ENCODE assay signal across 21 cellular contexts in the genomic region with DNA sequence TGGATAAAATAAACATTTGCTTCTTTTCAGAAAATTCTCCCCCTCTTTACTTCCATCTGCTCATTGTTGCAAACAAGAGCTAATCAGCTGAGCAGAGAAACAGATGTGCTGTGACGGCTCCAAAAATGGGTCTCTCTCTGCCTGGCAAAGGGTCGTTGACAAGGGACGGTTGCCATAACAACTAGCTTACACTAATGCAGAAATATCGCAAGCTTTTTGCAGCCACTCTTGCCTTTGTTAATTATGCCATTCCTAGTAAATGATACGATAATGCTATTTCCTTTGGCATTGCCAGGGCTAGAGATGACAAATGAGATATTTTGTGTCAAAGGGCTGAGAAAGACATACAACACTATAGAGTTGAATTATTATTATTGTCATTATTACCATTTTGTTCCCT. TPM values are rescaled to one million over a fixed set of nuclear protein-coding genes. Genes with fewer than 3 reads are reported as not detected.
DNase-seq lines count a peak whose midpoint lies in the region; ATAC-seq and TF ChIP-seq lines count a peak whose summit lies in the region.
"Had no signal": no experiment of that assay in that cellular context is flagged by ENCODE, and none has a peak within 500 bp of the region (broad histone marks: within the 10 kb centered on the region; RNA-seq: fewer than 3 reads in every experiment).

No MANE protein-coding gene starts in this region.

- no peaks in the 10 kb centered on the region for H4K20me1 ChIP-seq in MM.1S (ENCODE audit: insufficient read depth, low read length)

- peak overlapping the region in 3 of 5 experiments; percentile 3 to 46 (median 38) for H3K4me3 Mint-ChIP-seq in brain
- H3K4me3 Mint-ChIP-seq: activated CD8-positive, alpha-beta T cell treated with anti-CD3 and anti-CD28 coated beads for 36 hours; activated T-helper 1 cell treated with anti-CD3 and anti-CD28 coated beads, Interleukin-12 subunit alpha, Interleukin-12 subunit beta, Interleukin-2, Interleukin-4 antibody, amounts not matched to agents 30 ng/mL and 10 ng/mL and 1 ng/mL, durations not matched to agents 14 hours and 24 hours and 36 hours; CD14-positive monocyte; T-helper 1 cell treated with Interleukin-12 subunit alpha and Interleukin-12 subunit beta and Interleukin-4 antibody, amounts not matched to agents 30 μg/mL and 1 μg/mL, for 36 hours had no signal

- H3K9me3 Mint-ChIP-seq in brain = peaks cover 0 to 2% (median 0%) of the 10 kb centered on the region in 5 experiments
- no peaks in the 10 kb centered on the region for H3K9me3 Mint-ChIP-seq in activated naive CD4-positive, alpha-beta T cell treated with anti-CD3 and anti-CD28 coated beads, Interleukin-2, amount 50 U/mL, for 72 hours
- H3K9me3 Mint-ChIP-seq: activated CD8-positive, alpha-beta T cell treated with anti-CD3 and anti-CD28 coated beads for 36 hours; activated T-helper 1 cell treated with anti-CD3 and anti-CD28 coated beads, Interleukin-12 subunit alpha, Interleukin-12 subunit beta, Interleukin-2, Interleukin-4 antibody, amounts not matched to agents 30 ng/mL and 10 ng/mL and 1 ng/mL, durations not matched to agents 14 hours and 24 hours and 36 hours; CD14-positive monocyte; T-helper 1 cell treated with Interleukin-12 subunit alpha and Interleukin-12 subunit beta and Interleukin-4 antibody, amounts not matched to agents 30 μg/mL and 1 μg/mL, for 36 hours had no signal

- H3K79me2 ChIP-seq in MM.1S (ENCODE audit: low read length) = no peaks in the 10 kb centered on the region

- no peak overlapping the region for H3K4me2 ChIP-seq in MM.1S (ENCODE audit: low read depth, low read length)

- TF ChIP-seq CTCF in brain (conservative IDR thresholded peaks at IDR 0.05) = no peak
- TF ChIP-seq CTCF in MM.1S (IDR thresholded peaks at IDR 0.05; ENCODE audit: low read length) = no peak

- no peak overlapping the region for H3K27ac ChIP-seq in MM.1S (ENCODE audit: low read length)
- H3K27ac ChIP-seq: left ventricle myocardium inferior had no signal

- H3K4me1 Mint-ChIP-seq in brain = peaks cover 94% of the 10 kb centered on the region
- H3K4me1 Mint-ChIP-seq: CD14-positive monocyte had no signal

- no peak overlapping the region for H2AFZ ChIP-seq in MM.1S (ENCODE audit: low read length)

- no peaks in the 10 kb centered on the region for H3K9me2 ChIP-seq in MM.1S (replicated peaks; ENCODE audit: insufficient read depth, low read length)

- H3K4me1 ChIP-seq in MM.1S (ENCODE audit: low read length) = peaks cover 15% of the 10 kb centered on the region

- no peaks in the 10 kb centered on the region for H3F3A ChIP-seq in MM.1S (ENCODE audit: insufficient read depth, low read length)

- intact Hi-C loops in posterior cingulate gyrus (cut with DNase I) = no loop called here

- H3K27me3 Mint-ChIP-seq in brain = no peaks in the 10 kb centered on the region
- H3K27me3 Mint-ChIP-seq: activated CD8-positive, alpha-beta T cell treated with anti-CD3 and anti-CD28 coated beads for 36 hours had no signal

- no peaks in the 10 kb centered on the region for H3K36me3 ChIP-seq in MM.1S (replicated peaks; ENCODE audit: insufficient read depth, low read length)
- H3K36me3 ChIP-seq: left ventricle myocardium inferior had no signal

- peak; percentile 3 to 52 (median 12) for DNase-seq in NCI-H1417 (lab: John Stamatoyannopoulos, UW)
- no peak for DNase-seq in NCI-H1417 treated with DMSO at 0.1 percent for 48 hours (lab: John Stamatoyannopoulos, UW)
- peak; percentile 88 for DNase-seq in NCI-H2227 (lab: John Stamatoyannopoulos, UW; ENCODE audit: unreplicated experiment)
- DNase-seq in posterior cingulate gyrus = peak in 6 of 10 donors; percentile 14 to 85 (median 34)
- DNase-seq in MM.1S = no peak
- no peak for DNase-seq in activated naive CD4-positive, alpha-beta T cell treated with anti-CD3 and anti-CD28 coated beads, Interleukin-2, amount 50 U/mL, for 72 hours (ENCODE audit: low spot score in 2 of 2)
- DNase-seq: activated CD8-positive, alpha-beta T cell treated with anti-CD3 and anti-CD28 coated beads for 36 hours; DND-41; effector memory CD4-positive, alpha-beta T cell; Kasumi-1; left ventricle myocardium inferior; occipital lobe; SHP77; stimulated activated CD4-positive, alpha-beta T cell treated with anti-CD3 and anti-CD28 coated beads, Interleukin-1b, Interleukin-23, amount 100 ng/mL, for 48 hours had no signal

- no peak overlapping the region for H3K9ac ChIP-seq in MM.1S (ENCODE audit: low read length)

- H3K27ac Mint-ChIP-seq in brain = peak overlapping the region; percentile 38 to 96 (median 65)
- H3K27ac Mint-ChIP-seq in activated naive CD4-positive, alpha-beta T cell treated with anti-CD3 and anti-CD28 coated beads, Interleukin-2, amount 50 U/mL, for 72 hours = no peak overlapping the region
- H3K27ac Mint-ChIP-seq: activated CD8-positive, alpha-beta T cell treated with anti-CD3 and anti-CD28 coated beads for 36 hours; activated T-helper 1 cell treated with anti-CD3 and anti-CD28 coated beads, Interleukin-12 subunit alpha, Interleukin-12 subunit beta, Interleukin-2, Interleukin-4 antibody, amounts not matched to agents 30 ng/mL and 10 ng/mL and 1 ng/mL, durations not matched to agents 14 hours and 24 hours and 36 hours; CD14-positive monocyte; T-helper 1 cell treated with Interleukin-12 subunit alpha and Interleukin-12 subunit beta and Interleukin-4 antibody, amounts not matched to agents 30 μg/mL and 1 μg/mL, for 36 hours had no signal

- no peak overlapping the region for H3K4me3 ChIP-seq in MM.1S (ENCODE audit: low read length)
- H3K4me3 ChIP-seq: left ventricle myocardium inferior had no signal

- ATAC-seq in GM21619 (IDR thresholded peaks at IDR 0.05; ENCODE audit: unreplicated experiment) = no peak
- no peak for ATAC-seq in activated naive CD4-positive, alpha-beta T cell treated with anti-CD3 and anti-CD28 coated beads, Interleukin-2, amount 50 U/mL, for 72 hours
- ATAC-seq: activated CD8-positive, alpha-beta T cell treated with anti-CD3 and anti-CD28 coated beads for 36 hours; HCT116 had no signal

- no peaks in the 10 kb centered on the region for H3K9me3 ChIP-seq in MM.1S (replicated peaks; ENCODE audit: insufficient read depth, low read length)
- H3K9me3 ChIP-seq: left ventricle myocardium inferior had no signal

- peaks cover 2% of the 10 kb centered on the region for H3K36me3 Mint-ChIP-seq in brain
- no peaks in the 10 kb centered on the region for H3K36me3 Mint-ChIP-seq in activated naive CD4-positive, alpha-beta T cell treated with anti-CD3 and anti-CD28 coated beads, Interleukin-2, amount 50 U/mL, for 72 hours
- H3K36me3 Mint-ChIP-seq: CD14-positive monocyte had no signal

- H3K27me3 ChIP-seq in MM.1S (replicated peaks; ENCODE audit: insufficient read depth, low read length) = no peaks in the 10 kb centered on the region

RNA-seq across cellular contexts. Expression of a gene that starts 46.7 kb away (rescaled TPM):
- polyA plus RNA-seq in brain (ENCODE audit: insufficient read depth, low read depth, low replicate concordance) = not detected
- total RNA-seq in activated naive CD4-positive, alpha-beta T cell treated with anti-CD3 and anti-CD28 coated beads, Interleukin-2, amount 50 U/mL, for 72 hours = under 1 TPM; 0.18 to 0.27 TPM
- total RNA-seq: OCI-LY7 had no signal
- polyA plus RNA-seq: CD14-positive monocyte had no signal

Comparison
In these comparisons a context has a peak if more than half of its experiments do, and no peak if none do; other contexts are left out.
1. DNase-seq: peak in NCI-H1417 (3 of 3), NCI-H2227 (single experiment) and posterior cingulate gyrus (6 of 10); none in NCI-H1417 treated with DMSO at 0.1 percent for 48 hours (single experiment), MM.1S (single experiment) and activated naive CD4-positive, alpha-beta T cell treated with anti-CD3 and anti-CD28 coated beads, Interleukin-2, amount 50 U/mL, for 72 hours (0 of 2).
2. H3K27ac Mint-ChIP-seq: peak in brain (5 of 5); none in activated naive CD4-positive, alpha-beta T cell treated with anti-CD3 and anti-CD28 coated beads, Interleukin-2, amount 50 U/mL, for 72 hours (0 of 2).